Comparison of ENCODE assay signal across 7 cellular contexts in the genomic region with DNA sequence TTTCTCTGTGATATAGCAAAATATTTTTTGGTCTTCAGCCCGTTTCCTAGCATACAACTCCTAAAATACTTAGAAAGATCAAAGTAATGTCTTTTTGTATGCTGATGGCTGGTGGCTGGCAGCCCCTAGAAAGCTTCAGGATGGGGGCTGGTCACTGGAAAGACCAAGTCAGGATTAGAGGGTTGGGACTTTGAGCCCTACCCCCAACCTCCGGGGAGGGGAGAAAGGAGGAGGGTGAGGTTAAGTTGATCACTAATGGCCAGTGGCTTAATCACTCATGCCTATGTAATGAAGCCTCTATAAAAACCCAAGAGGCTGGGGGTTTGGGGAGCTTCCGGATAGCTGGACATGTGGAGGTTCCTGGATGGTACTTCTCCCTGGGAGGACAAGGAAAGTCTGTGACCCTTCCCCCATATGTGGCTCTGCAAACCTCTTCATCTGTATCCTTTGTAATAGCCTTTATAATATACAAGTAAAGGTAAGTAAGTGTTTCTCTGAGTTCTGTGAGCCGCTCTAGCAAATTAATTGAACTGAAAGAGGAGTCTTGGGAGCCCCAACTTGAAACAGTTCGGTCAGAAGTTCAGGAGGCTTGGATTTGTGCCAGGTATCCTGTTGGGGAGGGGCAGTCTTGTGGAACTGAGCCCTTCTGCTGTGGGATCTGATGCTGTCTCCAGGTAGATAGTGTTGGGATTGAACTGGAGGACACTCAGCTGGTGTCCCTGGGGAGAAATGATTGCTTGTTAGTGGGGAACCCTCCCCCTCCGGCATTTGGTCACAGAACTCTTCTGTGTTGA. TPM values are rescaled to one million over a fixed set of nuclear protein-coding genes. Genes with fewer than 3 reads are reported as not detected.
DNase-seq lines count a peak whose midpoint lies in the region; ATAC-seq, FAIRE-seq and TF ChIP-seq lines count a peak whose summit lies in the region.
"Had no signal": no experiment of that assay in that cellular context is flagged by ENCODE, and none has a peak within 500 bp of the region (broad histone marks: within the 10 kb centered on the region; RNA-seq: fewer than 3 reads in every experiment).

No MANE protein-coding gene starts in this region.

- H3K36me3 ChIP-seq in heart right ventricle: peaks cover 0 to 35% (median 0%) of the 10 kb centered on the region in 9 donors
- peaks cover 3 to 11% of the 10 kb centered on the region in 2 experiments; a peak in 3 of 4 replicates for H3K36me3 ChIP-seq in GM12878 (ENCODE audit: control insufficient read depth in 2 of 2, insufficient read depth in 2 of 2, low read length in 1 of 2)
- no peaks in the 10 kb centered on the region for H3K36me3 ChIP-seq in transverse colon

- H2AFZ ChIP-seq in GM12878 (ENCODE audit: control insufficient read depth, low read depth, low read length): no peak overlapping the region

- TF ChIP-seq POLR2A in GM12878 (IDR thresholded peaks at IDR 0.05; ENCODE audit: low read depth, low read length): no peak
- no peak for TF ChIP-seq POLR2A in transverse colon (IDR thresholded peaks at IDR 0.05)

- TF ChIP-seq EP300 in GM12878 (IDR thresholded peaks at IDR 0.05; ENCODE audit: borderline replicate concordance in 1 of 2, control insufficient read depth in 1 of 2, low read depth in 2 of 2, low read length in 2 of 2) (no peak), transverse colon (IDR thresholded peaks at IDR 0.05; ENCODE audit: low read depth) (no peak)

- RAD21 ChIA-PET in GM12878 (lab: Charles Lee; ENCODE audit: unreplicated experiment): interaction anchor here (0.9 to 2.4 kb wide), 2 partner anchors 16 to 43 kb away, joined by 3 to 15 read pairs; a partner anchor contains a TSS

- no peak overlapping the region; the same call in 1 of the 2 replicates for H3K9ac ChIP-seq in GM12878 (ENCODE audit: control insufficient read depth, insufficient read depth, low read length)

- TSS peak; percentile 10 for BruUV-seq in GM12878 (replicated peaks; lab: Mats Ljungman, UMichigan)

- H3K9me3 ChIP-seq in heart right ventricle: no peaks in the 10 kb centered on the region
- no peaks in the 10 kb centered on the region for H3K9me3 ChIP-seq in GM12878 (replicated peaks; ENCODE audit: control insufficient read depth, insufficient read depth, low read length)
- H3K9me3 ChIP-seq in transverse colon: no peaks in the 10 kb centered on the region

- peak overlapping the region; percentile 39 for H3K4me2 ChIP-seq in GM12878 (ENCODE audit: control insufficient read depth, insufficient read depth)

- POLR2A ChIA-PET in GM12878 (lab: Charles Lee): interaction anchor here (1.4 to 12.2 kb wide), 2 partner anchors 18 to 60 kb away, joined by 3 to 177 read pairs; no protein-coding TSS in a partner anchor

- no peak overlapping the region for H3K4me3 ChIP-seq in heart right ventricle
- H3K4me3 ChIP-seq in GM12878: peak overlapping the region; percentile 42; the same call in 1 of the 2 replicates
- no peak overlapping the region for H3K4me3 ChIP-seq in transverse colon

- H3K27me3 ChIP-seq in heart right ventricle (no peaks in the 10 kb centered on the region), GM12878 (replicated peaks in 1 of 2; ENCODE audit: control insufficient read depth in 2 of 2, insufficient read depth in 2 of 2, low read length in 1 of 2) (no peaks in the 10 kb centered on the region), transverse colon (no peaks in the 10 kb centered on the region)

- DNase-seq in heart right ventricle (no peak), left ventricle myocardium superior (no peak), GM12878 (ENCODE audit: low read depth, low spot score) (no peak), transverse colon (no peak), Ammon's horn (ENCODE audit: low spot score) (no peak)
- DNase-seq: naive B cell had no signal

- TF ChIP-seq RAD21 in GM12878 (IDR thresholded peaks at IDR 0.05; ENCODE audit: insufficient read depth, low read depth, low read length): no peak

- in situ Hi-C loops in GM12878 (cut with MboI) (no loop called here), transverse colon (cut with MboI; ENCODE audit: low pct_ligation_motif_present in 1 of 4, low pct_unique_long_range_greater_than_20kb in 1 of 4, low sequenced_read_pairs in 3 of 4) (no loop called here)

- H4K20me1 ChIP-seq in GM12878 (ENCODE audit: control insufficient read depth, insufficient read depth): no peaks in the 10 kb centered on the region

- FAIRE-seq in GM12878 (lab: Jason Lieb, UNC): no peak

- H3K4me1 ChIP-seq in heart right ventricle (peaks cover 4 to 82% (median 55%) of the 10 kb centered on the region in 9 donors), GM12878 (ENCODE audit: control insufficient read depth, insufficient read depth, low read length) (peaks cover 28% of the 10 kb centered on the region), transverse colon (peaks cover 13 to 69% (median 43%) of the 10 kb centered on the region in 4 donors)

- peaks cover 84% of the 10 kb centered on the region for H3K79me2 ChIP-seq in GM12878 (ENCODE audit: control insufficient read depth, insufficient read depth, low read length)

- TF ChIP-seq CTCF in heart right ventricle (IDR thresholded peaks at IDR 0.05) (no peak), GM12878 (IDR thresholded peaks at IDR 0.05 in 2 of 3, conservative IDR thresholded peaks at IDR 0.05 in 1 of 3; ENCODE audit: control insufficient read depth in 2 of 3, extremely low read depth in 1 of 3, insufficient read depth in 1 of 3, low read depth in 3 of 3, low read length in 3 of 3) (no peak), transverse colon (IDR thresholded peaks at IDR 0.05) (no peak)

- WGBS in heart right ventricle, 2 donors: 62 to 69% methylated on average over 6 of the region's 6 CpGs
- WGBS in GM12878 (ENCODE audit: insufficient coverage, insufficient replicate concordance, low lambda C conversion rate, missing lambda C conversion rate): 89% methylated on average over 6 of the region's 6 CpGs
- 43 to 48% methylated on average over 4 to 6 of the region's 6 CpGs for WGBS in transverse colon (ENCODE audit: low coverage in 1 of 2), 2 donors

- SMC1A ChIA-PET in GM12878 (lab: Charles Lee; ENCODE audit: uncharacterized antibody, unreplicated experiment): interaction anchor here (1.1 to 18.5 kb wide), 6 partner anchors 10 to 61 kb away, joined by 3 to 253 read pairs (median 4); no protein-coding TSS in a partner anchor

- CTCF ChIA-PET in GM12878 (lab: Yijun Ruan, JAX): interaction anchor here (1.1 to 4.5 kb wide), 4 partner anchors 15 to 61 kb away, joined by 3 to 19 read pairs (median 4); no protein-coding TSS in a partner anchor

- intact Hi-C loops in heart right ventricle (cut with DNase I): no loop called here
- intact Hi-C loops in left ventricle myocardium superior (cut with micrococcal nuclease): loop anchor here (5.0 kb wide), 1 partner anchor 44 kb away; a partner anchor contains a TSS
- intact Hi-C loops in GM12878 (cut with micrococcal nuclease; ENCODE audit: unreplicated experiment): no loop called here
- intact Hi-C loops in transverse colon (cut with DNase I; ENCODE audit: low total_unique reads): no loop called here

- peak overlapping the region in 8 of 10 donors; percentile 7 to 99 (median 98) for H3K27ac ChIP-seq in heart right ventricle
- H3K27ac ChIP-seq in GM12878 (ENCODE audit: control insufficient read depth, insufficient read depth): no peak overlapping the region
- H3K27ac ChIP-seq in transverse colon: peak overlapping the region in 3 of 4 donors; percentile 9 to 47 (median 39)

- ATAC-seq in heart right ventricle (no peak), left ventricle myocardium superior (no peak), GM12878 (no peak), HG02623 (IDR thresholded peaks at IDR 0.05; ENCODE audit: unreplicated experiment) (no peak)

RNA-seq across cellular contexts. Expression of a gene that starts 3.5 kb away (rescaled TPM):
- total RNA-seq in heart right ventricle (10 to 100 TPM; 28.4 to 59.2 (median 42.4) TPM), left ventricle myocardium superior (38.2 TPM), GM12878 (2014; rRNA removed) (29.8 and 33.9 TPM in 2 replicates), GM12878 (2014; rRNA removed; fragmentation: Illumina TruSeq; extraction: Trizol) (27.4 and 27.5 TPM in 2 replicates), GM12878 (2021) (51.3 and 60.4 TPM in 2 replicates), transverse colon (100 to 1,000 TPM in 1 of 4 donors, 10 to 100 TPM in 3; 20.6 to 145 (median 31.4) TPM)
- polyA plus RNA-seq in heart right ventricle (10 to 100 TPM; 22.6 to 85.6 TPM), GM12878 (2011; rRNA removed) (46.3 and 53.6 TPM in 2 replicates), GM12878 (2014; fragmentation: Illumina TruSeq; extraction: Trizol) (60.1 and 66.5 TPM in 2 replicates), GM12878 (2014; fragmentation: Nextera tagmentation; extraction: Ambion mirVana) (1 to 10 TPM; 8.2 TPM), GM12878 (2014; rRNA removed) (52.7 and 55.0 TPM in 2 replicates), GM12878 (2016; fragmentation: Nextera tagmentation; extraction: Ambion mirVana) (10 to 100 TPM; 26.6 to 27.4 TPM)
- total RNA-seq in GM12878 (2013; cell fraction: nucleolus; rRNA removed): 208 and 222 TPM in 2 replicates
- 28.5 TPM for polyA plus RNA-seq in GM12878 (2011; ENCODE audit: low read depth)
- polyA plus RNA-seq in GM12878 (2011; cell fraction: cytosol; rRNA removed): 49.2 and 50.2 TPM in 2 replicates
- polyA plus RNA-seq in GM12878 (2011; cell fraction: nucleus; rRNA removed): 208 and 220 TPM in 2 replicates
- 25.9 and 29.0 TPM in 2 replicates for polyA plus RNA-seq in GM12878 (2012)
- polyA minus RNA-seq in GM12878 (2011; rRNA and poly(A)+ RNA removed): 106 and 130 TPM in 2 replicates
- polyA minus RNA-seq in GM12878 (2011; cell fraction: cytosol; rRNA and poly(A)+ RNA removed): 28.4 and 29.1 TPM in 2 replicates
- polyA minus RNA-seq in GM12878 (2011; cell fraction: nucleus; rRNA and poly(A)+ RNA removed): 45.0 and 65.2 TPM in 2 replicates

RNA-seq across cellular contexts. Expression of a gene that starts 22.6 kb away (rescaled TPM):
- 10 to 100 TPM; 31.0 to 62.1 (median 44.0) TPM for total RNA-seq in heart right ventricle
- polyA plus RNA-seq in heart right ventricle: 10 to 100 TPM; 33.1 to 33.7 TPM
- total RNA-seq in left ventricle myocardium superior: 33.8 TPM
- total RNA-seq in GM12878 (2013; cell fraction: nucleolus; rRNA removed): 16.6 and 18.3 TPM in 2 replicates
- total RNA-seq in GM12878 (2014; rRNA removed): 8.2 and 8.4 TPM in 2 replicates
- 3.4 and 3.8 TPM in 2 replicates for total RNA-seq in GM12878 (2014; rRNA removed; fragmentation: Illumina TruSeq; extraction: Trizol)
- total RNA-seq in GM12878 (2021): 7.6 and 7.8 TPM in 2 replicates
- polyA plus RNA-seq in GM12878 (2011; ENCODE audit: low read depth): 3.6 TPM
- polyA plus RNA-seq in GM12878 (2011; rRNA removed): 3.1 and 6.3 TPM in 2 replicates
- 8.2 and 8.9 TPM in 2 replicates for polyA plus RNA-seq in GM12878 (2011; cell fraction: cytosol; rRNA removed)
- polyA plus RNA-seq in GM12878 (2011; cell fraction: nucleus; rRNA removed): 11.1 and 11.3 TPM in 2 replicates
- 5.8 and 8.0 TPM in 2 replicates for polyA plus RNA-seq in GM12878 (2012)
- polyA plus RNA-seq in GM12878 (2014; fragmentation: Illumina TruSeq; extraction: Trizol): 1.5 and 3.0 TPM in 2 replicates
- 1 to 10 TPM in 1 of 2 experiments, under 1 TPM in 1; 0.31 to 1.1 TPM for polyA plus RNA-seq in GM12878 (2014; fragmentation: Nextera tagmentation; extraction: Ambion mirVana)
- polyA plus RNA-seq in GM12878 (2014; rRNA removed): 7.8 and 8.5 TPM in 2 replicates
- polyA plus RNA-seq in GM12878 (2016; fragmentation: Nextera tagmentation; extraction: Ambion mirVana): 1 to 10 TPM; 7.3 to 9.4 TPM
- 8.5 and 8.7 TPM in 2 replicates for polyA minus RNA-seq in GM12878 (2011; rRNA and poly(A)+ RNA removed)
- 4.8 and 5.7 TPM in 2 replicates for polyA minus RNA-seq in GM12878 (2011; cell fraction: cytosol; rRNA and poly(A)+ RNA removed)
- polyA minus RNA-seq in GM12878 (2011; cell fraction: nucleus; rRNA and poly(A)+ RNA removed): 4.1 and 7.2 TPM in 2 replicates
- 10 to 100 TPM in 3 of 4 donors, 1 to 10 TPM in 1; 9.6 to 18.2 (median 15.0) TPM for total RNA-seq in transverse colon

RNA-seq across cellular contexts. Expression of a gene that starts 31.9 kb away (rescaled TPM):
- total RNA-seq in heart right ventricle (1 to 10 TPM in 1 of 10 donors, under 1 TPM in 9; 0.07 to 1.0 (median 0.44) TPM), left ventricle myocardium superior (0.87 TPM), GM12878 (2014; rRNA removed) (0.11 TPM in 1 of 2 replicates, not detected in the other), GM12878 (2014; rRNA removed; fragmentation: Illumina TruSeq; extraction: Trizol) (0.04 TPM in 1 of 2 replicates, not detected in the other), GM12878 (2021) (0.08 and 0.29 TPM in 2 replicates), transverse colon (10 to 100 TPM; 61.3 to 87.5 (median 77.2) TPM)
- polyA plus RNA-seq in heart right ventricle (under 1 TPM; 0.25 to 0.66 TPM), GM12878 (2011; rRNA removed) (not detected in 2 replicates), GM12878 (2014; fragmentation: Illumina TruSeq; extraction: Trizol) (0.06 TPM in 1 of 2 replicates, not detected in the other), GM12878 (2014; fragmentation: Nextera tagmentation; extraction: Ambion mirVana) (under 1 TPM in 1 of 2 experiments, not detected in 1; 0.08 TPM), GM12878 (2014; rRNA removed) (0.13 and 0.23 TPM in 2 replicates), GM12878 (2016; fragmentation: Nextera tagmentation; extraction: Ambion mirVana) (under 1 TPM; 0.12 to 0.64 TPM)
- total RNA-seq in GM12878 (2013; cell fraction: nucleolus; rRNA removed): not detected in 2 replicates
- not detected for polyA plus RNA-seq in GM12878 (2011; ENCODE audit: low read depth)
- polyA plus RNA-seq in GM12878 (2011; cell fraction: cytosol; rRNA removed): not detected in 2 replicates
- polyA plus RNA-seq in GM12878 (2011; cell fraction: nucleus; rRNA removed): 0.03 and 0.18 TPM in 2 replicates
- 0.10 and 0.42 TPM in 2 replicates for polyA plus RNA-seq in GM12878 (2012)
- polyA minus RNA-seq in GM12878 (2011; rRNA and poly(A)+ RNA removed): 0.10 TPM in 1 of 2 replicates, not detected in the other
- 1.0 TPM in 1 of 2 replicates, not detected in the other for polyA minus RNA-seq in GM12878 (2011; cell fraction: cytosol; rRNA and poly(A)+ RNA removed)
- polyA minus RNA-seq in GM12878 (2011; cell fraction: nucleus; rRNA and poly(A)+ RNA removed): 0.36 and 0.38 TPM in 2 replicates

RNA-seq across cellular contexts. Expression of a gene that starts 42.9 kb away (rescaled TPM):
- 10 to 100 TPM in 9 of 10 donors, 1 to 10 TPM in 1; 9.9 to 14.4 (median 12.8) TPM for total RNA-seq in heart right ventricle
- polyA plus RNA-seq in heart right ventricle: 1 to 10 TPM; 7.3 to 9.6 TPM
- total RNA-seq in left ventricle myocardium superior: 14.2 TPM
- total RNA-seq in GM12878 (2013; cell fraction: nucleolus; rRNA removed): 46.8 and 51.0 TPM in 2 replicates
- total RNA-seq in GM12878 (2014; rRNA removed): 16.0 and 17.7 TPM in 2 replicates
- total RNA-seq in GM12878 (2014; rRNA removed; fragmentation: Illumina TruSeq; extraction: Trizol): 17.7 and 18.1 TPM in 2 replicates
- total RNA-seq in GM12878 (2021): 17.7 and 22.0 TPM in 2 replicates
- polyA plus RNA-seq in GM12878 (2011; ENCODE audit: low read depth): 11.8 TPM
- 17.8 and 19.6 TPM in 2 replicates for polyA plus RNA-seq in GM12878 (2011; rRNA removed)
- 8.7 and 9.2 TPM in 2 replicates for polyA plus RNA-seq in GM12878 (2011; cell fraction: cytosol; rRNA removed)
- polyA plus RNA-seq in GM12878 (2011; cell fraction: nucleus; rRNA removed): 28.2 and 29.3 TPM in 2 replicates
- 14.3 and 16.2 TPM in 2 replicates for polyA plus RNA-seq in GM12878 (2012)
- 16.0 and 16.8 TPM in 2 replicates for polyA plus RNA-seq in GM12878 (2014; fragmentation: Illumina TruSeq; extraction: Trizol)
- 1 to 10 TPM; 2.9 to 6.4 TPM for polyA plus RNA-seq in GM12878 (2014; fragmentation: Nextera tagmentation; extraction: Ambion mirVana)
- 13.9 and 16.0 TPM in 2 replicates for polyA plus RNA-seq in GM12878 (2014; rRNA removed)
- 10 to 100 TPM; 23.8 to 27.4 TPM for polyA plus RNA-seq in GM12878 (2016; fragmentation: Nextera tagmentation; extraction: Ambion mirVana)
- polyA minus RNA-seq in GM12878 (2011; rRNA and poly(A)+ RNA removed): 11.2 and 13.8 TPM in 2 replicates
- 2.8 and 2.9 TPM in 2 replicates for polyA minus RNA-seq in GM12878 (2011; cell fraction: cytosol; rRNA and poly(A)+ RNA removed)
- polyA minus RNA-seq in GM12878 (2011; cell fraction: nucleus; rRNA and poly(A)+ RNA removed): 10.0 and 16.6 TPM in 2 replicates
- 10 to 100 TPM in 3 of 4 donors, 1 to 10 TPM in 1; 7.8 to 49.0 (median 15.3) TPM for total RNA-seq in transverse colon

RNA-seq across cellular contexts. Expression of a gene that starts 43.0 kb away (rescaled TPM):
- total RNA-seq in heart right ventricle (10 to 100 TPM; 22.0 to 39.2 (median 30.7) TPM), left ventricle myocardium superior (30.9 TPM), GM12878 (2014; rRNA removed) (45.8 and 48.5 TPM in 2 replicates), GM12878 (2014; rRNA removed; fragmentation: Illumina TruSeq; extraction: Trizol) (32.6 and 33.4 TPM in 2 replicates), GM12878 (2021) (45.4 and 47.6 TPM in 2 replicates), transverse colon (100 to 1,000 TPM in 1 of 4 donors, 10 to 100 TPM in 3; 20.6 to 115 (median 38.5) TPM)
- polyA plus RNA-seq in heart right ventricle (10 to 100 TPM; 18.1 to 57.8 TPM), GM12878 (2011; rRNA removed) (40.7 and 49.3 TPM in 2 replicates), GM12878 (2014; fragmentation: Illumina TruSeq; extraction: Trizol) (28.6 and 43.3 TPM in 2 replicates), GM12878 (2014; fragmentation: Nextera tagmentation; extraction: Ambion mirVana) (1 to 10 TPM; 5.1 to 5.6 TPM), GM12878 (2014; rRNA removed) (52.4 and 56.1 TPM in 2 replicates), GM12878 (2016; fragmentation: Nextera tagmentation; extraction: Ambion mirVana) (10 to 100 TPM; 36.9 to 40.7 TPM)
- 287 and 321 TPM in 2 replicates for total RNA-seq in GM12878 (2013; cell fraction: nucleolus; rRNA removed)
- 16.4 TPM for polyA plus RNA-seq in GM12878 (2011; ENCODE audit: low read depth)
- polyA plus RNA-seq in GM12878 (2011; cell fraction: cytosol; rRNA removed): 51.4 and 85.8 TPM in 2 replicates
- polyA plus RNA-seq in GM12878 (2011; cell fraction: nucleus; rRNA removed): 460 and 573 TPM in 2 replicates
- 32.4 and 33.5 TPM in 2 replicates for polyA plus RNA-seq in GM12878 (2012)
- polyA minus RNA-seq in GM12878 (2011; rRNA and poly(A)+ RNA removed): 54.9 and 77.8 TPM in 2 replicates
- 20.1 and 21.9 TPM in 2 replicates for polyA minus RNA-seq in GM12878 (2011; cell fraction: cytosol; rRNA and poly(A)+ RNA removed)
- polyA minus RNA-seq in GM12878 (2011; cell fraction: nucleus; rRNA and poly(A)+ RNA removed): 77.7 and 124 TPM in 2 replicates

Comparison
In these comparisons a context has a peak if more than half of its experiments do, and no peak if none do; other contexts are left out.
1. RNA of a gene that starts 31.9 kb away (total RNA-seq): 61.3 to 87.5 TPM in transverse colon; 0.87 TPM in left ventricle myocardium superior (single experiment), 0.07 to 1.0 TPM in heart right ventricle and 0.04 to 0.29 TPM in GM12878; every median in the first group is over 10 times any median in the second.